ENCODE assay signal across 21 cellular contexts in the genomic region with DNA sequence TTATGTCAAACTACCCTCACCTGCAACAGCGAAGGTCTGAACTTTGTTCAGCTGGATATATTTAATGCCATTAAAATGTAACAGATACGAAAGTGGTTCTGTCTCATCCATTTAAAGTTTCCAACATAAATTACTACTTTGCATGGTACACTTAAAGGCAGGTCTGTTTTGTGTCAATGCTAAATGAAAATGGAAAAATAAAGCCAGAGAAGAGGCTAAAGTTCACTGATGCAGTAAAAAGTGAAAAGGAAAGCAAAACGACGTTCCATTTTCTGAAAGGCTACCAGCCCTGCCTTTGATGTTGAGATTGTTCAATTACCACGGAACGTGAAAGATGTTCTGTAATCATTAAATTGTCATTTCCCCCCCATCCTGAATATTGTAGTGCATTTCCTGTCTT.
"Had no signal": no experiment of that assay in that cellular context is flagged by ENCODE, and none has a peak within 500 bp of the region (broad histone marks: within the 10 kb centered on the region; RNA-seq: fewer than 3 reads in every experiment).

No MANE protein-coding gene starts in this region.

- H3K4me1 ChIP-seq: pancreas had no signal

- H3K27me3 Mint-ChIP-seq: activated CD4-positive, alpha-beta T cell treated with anti-CD3 and anti-CD28 coated beads, Interleukin-2, amount 10 ng/mL, durations not matched to agents 24 days and 14 days; activated T-cell treated with anti-CD3 and anti-CD28 coated beads, Interleukin-2, amount 50 U/mL, for 24 hours; brain had no signal

- DNase-seq: activated CD4-positive, alpha-beta T cell treated with anti-CD3 and anti-CD28 coated beads, Interleukin-2, amount 10 ng/mL, durations not matched to agents 24 days and 14 days; activated CD8-positive, alpha-beta T cell treated with anti-CD3 and anti-CD28 coated beads, Interleukin-2, amount 10 ng/mL, durations not matched to agents 7 days and 5 days; activated naive CD4-positive, alpha-beta T cell treated with anti-CD3 and anti-CD28 coated beads for 36 hours; activated T-cell treated with anti-CD3 and anti-CD28 coated beads, Interleukin-2, amount 50 U/mL, for 24 hours; caudate nucleus; dorsolateral prefrontal cortex; erythroblast; gastrocnemius medialis; head of caudate nucleus; kidney; left ventricle myocardium superior; mesendoderm; natural killer cell; pancreas; stimulated activated CD8-positive, alpha-beta memory T cell treated with anti-CD3 and anti-CD28 coated beads, Interleukin-4, amount 100 ng/mL, for 48 hours; stimulated activated naive CD4-positive, alpha-beta T cell; tibial artery had no signal

- FAIRE-seq: kidney, pancreas, urothelium cell line had no signal

- H3K4me1 Mint-ChIP-seq: activated CD4-positive, alpha-beta T cell treated with anti-CD3 and anti-CD28 coated beads, Interleukin-2, amount 10 ng/mL, durations not matched to agents 24 days and 14 days; brain; natural killer cell had no signal

- H3K36me3 Mint-ChIP-seq: brain, natural killer cell had no signal

- H3K9me3 Mint-ChIP-seq: activated CD4-positive, alpha-beta T cell treated with anti-CD3 and anti-CD28 coated beads, Interleukin-2, amount 10 ng/mL, durations not matched to agents 24 days and 14 days; activated naive CD4-positive, alpha-beta T cell treated with anti-CD3 and anti-CD28 coated beads for 36 hours had no signal

- H3K27ac Mint-ChIP-seq: activated CD4-positive, alpha-beta T cell treated with anti-CD3 and anti-CD28 coated beads, Interleukin-2, amount 10 ng/mL, durations not matched to agents 24 days and 14 days; activated CD8-positive, alpha-beta T cell treated with anti-CD3 and anti-CD28 coated beads, Interleukin-2, amount 10 ng/mL, durations not matched to agents 7 days and 5 days; activated naive CD4-positive, alpha-beta T cell treated with anti-CD3 and anti-CD28 coated beads for 36 hours; activated T-cell treated with anti-CD3 and anti-CD28 coated beads, Interleukin-2, amount 50 U/mL, for 24 hours; brain; natural killer cell had no signal

- H3K9me3 ChIP-seq: gastrocnemius medialis, neutrophil, pancreas, tibial artery had no signal

- H3K27ac ChIP-seq: dorsolateral prefrontal cortex, gastrocnemius medialis, neutrophil, pancreas, tibial artery had no signal

- H3K27me3 ChIP-seq: dorsolateral prefrontal cortex, gastrocnemius medialis, neutrophil, pancreas, tibial artery had no signal

- H3K4me3 ChIP-seq: dorsolateral prefrontal cortex, gastrocnemius medialis, pancreas, tibial artery had no signal

- H3K36me3 ChIP-seq: gastrocnemius medialis, neutrophil, pancreas, tibial artery had no signal

- H3K4me3 Mint-ChIP-seq: activated CD4-positive, alpha-beta T cell treated with anti-CD3 and anti-CD28 coated beads, Interleukin-2, amount 10 ng/mL, durations not matched to agents 24 days and 14 days; activated CD8-positive, alpha-beta T cell treated with anti-CD3 and anti-CD28 coated beads, Interleukin-2, amount 10 ng/mL, durations not matched to agents 7 days and 5 days; activated naive CD4-positive, alpha-beta T cell treated with anti-CD3 and anti-CD28 coated beads for 36 hours; activated T-cell treated with anti-CD3 and anti-CD28 coated beads, Interleukin-2, amount 50 U/mL, for 24 hours; brain; natural killer cell had no signal

- ATAC-seq: activated CD8-positive, alpha-beta T cell treated with anti-CD3 and anti-CD28 coated beads, Interleukin-2, amount 10 ng/mL, durations not matched to agents 7 days and 5 days; gastrocnemius medialis; left ventricle myocardium superior; natural killer cell; pancreas; sciatic nerve had no signal
